Comparison of ENCODE assay signal across 8 cellular contexts in the genomic region with DNA sequence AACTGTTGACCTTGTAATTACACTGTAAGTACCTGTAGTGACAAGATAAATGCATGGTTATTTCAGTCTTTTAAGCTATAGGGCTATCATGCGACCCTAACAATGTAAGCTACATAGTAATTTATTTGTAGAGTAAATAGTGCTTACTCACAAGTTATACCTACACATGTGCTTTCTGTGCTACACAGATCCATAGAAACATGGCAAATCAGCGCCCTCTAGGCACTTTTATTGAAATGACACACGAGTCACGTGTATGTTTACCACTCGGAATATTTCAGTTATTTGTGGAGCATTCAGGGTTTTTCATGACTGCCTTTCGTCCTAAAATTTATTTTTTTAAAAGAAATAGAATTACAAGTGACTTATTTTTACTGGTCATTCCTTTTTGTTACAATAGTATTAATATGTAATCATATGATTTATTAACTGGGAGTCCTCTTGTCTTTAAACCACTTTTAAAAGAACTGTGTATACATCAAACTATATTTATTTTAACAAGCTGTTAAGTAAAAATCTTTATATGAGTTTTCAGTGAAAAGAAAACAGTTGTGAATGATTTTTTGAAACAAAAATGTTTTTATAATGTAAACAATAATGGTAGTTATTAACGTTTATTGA.
DNase-seq lines count a peak whose midpoint lies in the region; ATAC-seq and TF ChIP-seq lines count a peak whose summit lies in the region.

No MANE protein-coding gene starts in this region.

- intact Hi-C loops in Right ventricle myocardium inferior (cut with DNase I), result no loop called here

- DNase-seq in cardiac muscle cell (ENCODE audit: low read depth in 1 of 2, low spot score in 1 of 2) (peak; percentile 72 to 74), Right ventricle myocardium inferior (ENCODE audit: missing footprints) (no peak), NCI-H774 (lab: John Stamatoyannopoulos, UW) (peak; percentile 94), choroid plexus epithelial cell (ENCODE audit: low read depth) (peak; percentile 45), midbrain (lab: John Stamatoyannopoulos, UW) (peak; percentile 52)

- no peaks in the 10 kb centered on the region for H3K4me1 ChIP-seq in cardiac muscle cell (ENCODE audit: low read depth)

- H3K36me3 ChIP-seq in cardiac muscle cell, result no peaks in the 10 kb centered on the region

- H3K27ac ChIP-seq in cardiac muscle cell, result no peak overlapping the region

- peak; percentile 61 for TF ChIP-seq CTCF in cardiac muscle cell (IDR thresholded peaks at IDR 0.05; ENCODE audit: low read depth, low read length)
- peak; percentile 38 for TF ChIP-seq CTCF in choroid plexus epithelial cell (conservative IDR thresholded peaks at IDR 0.05; ENCODE audit: low read depth, low read length)

- no peaks in the 10 kb centered on the region for H3K27me3 ChIP-seq in cardiac muscle cell

- H3K4me3 ChIP-seq in cardiac muscle cell (no peak overlapping the region), choroid plexus epithelial cell (ENCODE audit: low read depth, low read length) (no peak overlapping the region)

- ATAC-seq in Right ventricle myocardium inferior (no peak), HG03039 (IDR thresholded peaks at IDR 0.05; ENCODE audit: unreplicated experiment) (peak; percentile 56), GM21528 (IDR thresholded peaks at IDR 0.05; ENCODE audit: low FRiP score, unreplicated experiment) (no peak), GM21515 (IDR thresholded peaks at IDR 0.05; ENCODE audit: unreplicated experiment) (no peak)

- no peaks in the 10 kb centered on the region for H3K9me3 ChIP-seq in cardiac muscle cell (ENCODE audit: low read depth)
